Comparison of ENCODE assay signal across 8 cellular contexts in genomic region chr12:25186788-25187397, GRCh38. TPM values are rescaled to one million over a fixed set of nuclear protein-coding genes. Genes with fewer than 3 reads are reported as not detected.
DNase-seq lines count a peak whose midpoint lies in the region; ATAC-seq and TF ChIP-seq lines count a peak whose summit lies in the region.

No MANE protein-coding gene starts in this region.

- TF ChIP-seq CTCF in type B pancreatic cell (conservative IDR thresholded peaks at IDR 0.05) (no peak), vagina (IDR thresholded peaks at IDR 0.05) (no peak)

- no peak overlapping the region for H3K27ac ChIP-seq in SJCRH30
- H3K27ac ChIP-seq in vagina = no peak overlapping the region

- ATAC-seq in GM18505 (IDR thresholded peaks at IDR 0.05; ENCODE audit: unreplicated experiment) = peak; percentile 77
- peak; percentile 71 for ATAC-seq in GM21619 (IDR thresholded peaks at IDR 0.05; ENCODE audit: unreplicated experiment)

- H3K9me3 Mint-ChIP-seq in immature natural killer cell (no peaks in the 10 kb centered on the region), type B pancreatic cell (no peaks in the 10 kb centered on the region)

- H3K27me3 Mint-ChIP-seq in immature natural killer cell (ENCODE audit: low read depth in 3 of 3) = peaks cover 0 to 5% (median 0%) of the 10 kb centered on the region in 3 donors
- H3K27me3 Mint-ChIP-seq in type B pancreatic cell = no peaks in the 10 kb centered on the region

- H3K36me3 Mint-ChIP-seq in immature natural killer cell = no peaks in the 10 kb centered on the region
- H3K36me3 Mint-ChIP-seq in type B pancreatic cell = no peaks in the 10 kb centered on the region

- 0 out of 2 replicates have a peak, but pooled peaks cover 2% of the 10 kb centered on the region for H3K9me3 ChIP-seq in SJCRH30 (replicated peaks)
- no peaks in the 10 kb centered on the region for H3K9me3 ChIP-seq in HAP-1
- no peaks in the 10 kb centered on the region for H3K9me3 ChIP-seq in vagina

- no peak overlapping the region for H3K4me3 ChIP-seq in SJCRH30
- no peak overlapping the region for H3K4me3 ChIP-seq in HAP-1
- H3K4me3 ChIP-seq in vagina = no peak overlapping the region

- H3K27ac Mint-ChIP-seq in immature natural killer cell = peak overlapping the region in 5 of 6 donors; percentile 8 to 26 (median 24)
- no peak overlapping the region for H3K27ac Mint-ChIP-seq in type B pancreatic cell

- in situ Hi-C loops in HAP-1 (cut with MboI; ENCODE audit: low sequenced_read_pairs) = no loop called here

- H3K36me3 ChIP-seq in SJCRH30 = no peaks in the 10 kb centered on the region
- H3K36me3 ChIP-seq in HAP-1 (replicated peaks) = no peaks in the 10 kb centered on the region
- H3K36me3 ChIP-seq in vagina = no peaks in the 10 kb centered on the region

- intact Hi-C loops in vagina (cut with DNase I) = no loop called here

- TF ChIP-seq POLR2A in GM18505 (IDR thresholded peaks at IDR 0.05; ENCODE audit: borderline replicate concordance, extremely low read depth, insufficient read depth, insufficient read length) (no peak), vagina (IDR thresholded peaks at IDR 0.05) (no peak)

- DNase-seq in LHCN-M2 (ENCODE audit: low read depth) (peak; percentile 6), immature natural killer cell (peak; percentile 12 to 22 (median 13)), SJCRH30 (no peak), HAP-1 (ENCODE audit: low spot score in 2 of 2) (no peak), type B pancreatic cell (ENCODE audit: extremely low spot score, unreplicated experiment) (no peak), vagina (ENCODE audit: extremely low spot score in 2 of 2) (no peak)

- H3K4me1 ChIP-seq in SJCRH30 (peaks cover 38% of the 10 kb centered on the region), HAP-1 (no peaks in the 10 kb centered on the region), vagina (no peaks in the 10 kb centered on the region)

- H3K4me1 Mint-ChIP-seq in immature natural killer cell (peaks cover 9 to 14% of the 10 kb centered on the region in 2 donors), type B pancreatic cell (ENCODE audit: unreplicated experiment) (peaks cover 4% of the 10 kb centered on the region)

- H3K27me3 ChIP-seq in SJCRH30 = no peaks in the 10 kb centered on the region
- H3K27me3 ChIP-seq in HAP-1 (ENCODE audit: low read depth) = 0 out of 2 replicates have a peak, but pooled peaks cover 3% of the 10 kb centered on the region
- no peaks in the 10 kb centered on the region for H3K27me3 ChIP-seq in vagina

- H3K4me3 Mint-ChIP-seq in immature natural killer cell (peak overlapping the region; percentile 52 to 69 (median 64)), type B pancreatic cell (no peak overlapping the region)

RNA-seq across cellular contexts. Expression of gene DNAI7, which starts 8.1 kb away (rescaled TPM):
- total RNA-seq in LHCN-M2 (2014; rRNA removed) = 0.11 and 0.83 TPM in 2 replicates
- polyA plus RNA-seq in LHCN-M2 (2012) = 0.07 TPM
- polyA plus RNA-seq in immature natural killer cell = under 1 TPM in 1 of 3 donors, not detected in 2; 0.21 TPM
- total RNA-seq in SJCRH30 (2014; rRNA removed; shearing (Covaris generic)) = not detected in 2 replicates
- total RNA-seq in type B pancreatic cell (ENCODE audit: low replicate concordance) = 1.4 and 1.8 TPM in 2 replicates
- 3.4 TPM for total RNA-seq in vagina

RNA-seq across cellular contexts. Expression of gene ETFRF1, which starts 8.1 kb away (rescaled TPM):
- total RNA-seq in LHCN-M2 (2014; rRNA removed) = 12.3 and 24.9 TPM in 2 replicates
- 6.2 TPM for polyA plus RNA-seq in LHCN-M2 (2012)
- polyA plus RNA-seq in immature natural killer cell = 10 to 100 TPM; 21.2 to 23.1 (median 22.9) TPM
- 23.7 and 27.1 TPM in 2 replicates for total RNA-seq in SJCRH30 (2014; rRNA removed; shearing (Covaris generic))
- total RNA-seq in type B pancreatic cell (ENCODE audit: low replicate concordance) = 14.2 and 33.6 TPM in 2 replicates
- total RNA-seq in vagina = 15.7 TPM

Comparison
In these comparisons a context has a peak if more than half of its experiments do, and no peak if none do; other contexts are left out.
1. DNase-seq: peak in LHCN-M2 (single experiment) and immature natural killer cell (3 of 3); none in SJCRH30 (0 of 2), HAP-1 (0 of 2), type B pancreatic cell (single experiment) and vagina (0 of 2).